In genomic region chr7:129739427-129739826, GRCh38 we compare ENCODE assay signal across 12 cellular contexts.
A peak's percentile ranks its signal among the peaks of the same experiment; 100 is the strongest.
DNase-seq lines count a peak whose midpoint lies in the region; TF ChIP-seq lines count a peak whose summit lies in the region.
"Had no signal": no experiment of that assay in that cellular context is flagged by ENCODE, and none has a peak within 500 bp of the region (broad histone marks: within the 10 kb centered on the region; RNA-seq: fewer than 3 reads in every experiment).

No MANE protein-coding gene starts in this region.

- no peak overlapping the region for H3K4me3 ChIP-seq in mesenchymal stem cell (ENCODE audit: insufficient read depth in 1 of 2, low read depth in 1 of 2, low read length in 2 of 2)

- no peak overlapping the region for H2BK120ac ChIP-seq in mesenchymal stem cell (ENCODE audit: low read depth, low read length)

- no peak overlapping the region for H3K27ac ChIP-seq in mesenchymal stem cell (ENCODE audit: low read length, poor library complexity, severe bottlenecking)

- no peak overlapping the region for H3K4me3 Mint-ChIP-seq in chondrocyte (ENCODE audit: unreplicated experiment)
- H3K4me3 Mint-ChIP-seq: naive thymus-derived CD4-positive, alpha-beta T cell; type B pancreatic cell had no signal

- H3K36me3 Mint-ChIP-seq in chondrocyte (ENCODE audit: low read depth): peaks cover 7% of the 10 kb centered on the region

- peaks cover 2% of the 10 kb centered on the region for H3K4me1 ChIP-seq in mesenchymal stem cell (ENCODE audit: control insufficient read depth, insufficient read depth, low read depth, low read length)
- H3K4me1 ChIP-seq: Caco-2 had no signal

- no peaks in the 10 kb centered on the region for H3K27me3 ChIP-seq in mesenchymal stem cell (ENCODE audit: control insufficient read depth in 1 of 2, insufficient read depth in 1 of 2, low read length in 2 of 2)

- H3K9ac ChIP-seq in mesenchymal stem cell (ENCODE audit: low read length): no peak overlapping the region

- H3K9me3 Mint-ChIP-seq in chondrocyte (ENCODE audit: low read depth): no peaks in the 10 kb centered on the region
- H3K9me3 Mint-ChIP-seq: type B pancreatic cell had no signal

- no peak overlapping the region for H2AK5ac ChIP-seq in mesenchymal stem cell (ENCODE audit: low read length, severe bottlenecking)

- H3K4me1 Mint-ChIP-seq in chondrocyte (ENCODE audit: low read depth): peaks cover 3% of the 10 kb centered on the region

- H2BK12ac ChIP-seq in mesenchymal stem cell (ENCODE audit: low read length in 2 of 2): no peak overlapping the region

- H3K27me3 Mint-ChIP-seq in chondrocyte (ENCODE audit: low read depth): no peaks in the 10 kb centered on the region
- H3K27me3 Mint-ChIP-seq: naive thymus-derived CD4-positive, alpha-beta T cell; type B pancreatic cell had no signal

- H2AFZ ChIP-seq in mesenchymal stem cell (ENCODE audit: low read depth, low read length): no peak overlapping the region

- DNase-seq in EH (ENCODE audit: low read depth): peak; percentile 75
- peak; percentile 13 for DNase-seq in NCI-H2107 (lab: John Stamatoyannopoulos, UW)
- peak; percentile 56 to 91 for DNase-seq in dermis microvascular lymphatic vessel endothelial cell (ENCODE audit: low read depth in 2 of 2)
- peak; percentile 90 for DNase-seq in mesenchymal stem cell
- no peak for DNase-seq in activated CD4-positive, alpha-beta T cell treated with anti-CD3 and anti-CD28 coated beads for 4 hours
- no peak for DNase-seq in activated CD4-positive, CD25-positive, alpha-beta regulatory T cell (lab: John Stamatoyannopoulos, UW)
- no peak for DNase-seq in chondrocyte (ENCODE audit: low spot score)
- DNase-seq in occipital lobe (lab: John Stamatoyannopoulos, UW): no peak
- DNase-seq: Caco-2; naive thymus-derived CD4-positive, alpha-beta T cell; NCI-H1436 had no signal

- no peak overlapping the region for H4K8ac ChIP-seq in mesenchymal stem cell (ENCODE audit: low read length)

- no peak overlapping the region for H3K4me2 ChIP-seq in mesenchymal stem cell (ENCODE audit: low read length, poor library complexity, severe bottlenecking)

- no peak overlapping the region for H3K18ac ChIP-seq in mesenchymal stem cell (ENCODE audit: low read depth in 1 of 2, low read length in 2 of 2)

- no peak overlapping the region for H3K23ac ChIP-seq in mesenchymal stem cell (ENCODE audit: low read length in 2 of 2)

- TF ChIP-seq CTCF in chondrocyte (IDR thresholded peaks at IDR 0.05): no peak

- no peak overlapping the region for H2BK15ac ChIP-seq in mesenchymal stem cell (ENCODE audit: low read depth, poor library complexity, severe bottlenecking)

- H3K79me1 ChIP-seq in mesenchymal stem cell (replicated peaks; ENCODE audit: low read length, poor library complexity, severe bottlenecking): no peaks in the 10 kb centered on the region

- WGBS in mesenchymal stem cell: 56% methylated on average over 4 of the region's 4 CpGs

- H3K36me3 ChIP-seq in mesenchymal stem cell (ENCODE audit: control insufficient read depth in 1 of 2, insufficient read depth in 2 of 2, low read depth in 1 of 2, low read length in 2 of 2): peaks cover 12 to 60% of the 10 kb centered on the region in 2 experiments

- H4K91ac ChIP-seq in mesenchymal stem cell (ENCODE audit: low read length): no peak overlapping the region

- H3K27ac Mint-ChIP-seq in chondrocyte (ENCODE audit: unreplicated experiment): no peak overlapping the region
- H3K27ac Mint-ChIP-seq: type B pancreatic cell had no signal

- no peak overlapping the region for H3K4ac ChIP-seq in mesenchymal stem cell (ENCODE audit: low read depth in 1 of 2, low read length in 2 of 2)

- no peaks in the 10 kb centered on the region for H3K9me3 ChIP-seq in mesenchymal stem cell (ENCODE audit: control insufficient read depth, low read length)
- H3K9me3 ChIP-seq: Caco-2 had no signal

- no peak overlapping the region for H3K14ac ChIP-seq in mesenchymal stem cell (ENCODE audit: low read length in 2 of 2)

- H2BK5ac ChIP-seq in mesenchymal stem cell (ENCODE audit: low read depth, low read length, poor library complexity, severe bottlenecking): no peak overlapping the region

Comparison
In these comparisons a context has a peak if more than half of its experiments do, and no peak if none do; other contexts are left out.
1. DNase-seq: peak in EH (single experiment), NCI-H2107 (single experiment), dermis microvascular lymphatic vessel endothelial cell (2 of 2) and mesenchymal stem cell (single experiment); none in activated CD4-positive, alpha-beta T cell treated with anti-CD3 and anti-CD28 coated beads for 4 hours (0 of 2), activated CD4-positive, CD25-positive, alpha-beta regulatory T cell (0 of 4), chondrocyte (single experiment) and occipital lobe (single experiment).